Comparison of ENCODE assay signal across 11 cellular contexts in genomic region chr13:100610399-100611347, GRCh38. TPM values are rescaled to one million over a fixed set of nuclear protein-coding genes. Genes with fewer than 3 reads are reported as not detected.
DNase-seq lines count a peak whose midpoint lies in the region; ATAC-seq and TF ChIP-seq lines count a peak whose summit lies in the region.
"Had no signal": no experiment of that assay in that cellular context is flagged by ENCODE, and none has a peak within 500 bp of the region (broad histone marks: within the 10 kb centered on the region; RNA-seq: fewer than 3 reads in every experiment).

No MANE protein-coding gene starts in this region.

- no peak for ATAC-seq in activated CD8-positive, alpha-beta memory T cell treated with anti-CD3 and anti-CD28 coated beads, Interleukin-2, amount 10 ng/mL, durations not matched to agents 7 days and 5 days
- ATAC-seq in HG03066 (IDR thresholded peaks at IDR 0.05; ENCODE audit: low read depth, unreplicated experiment) (peak; percentile 19), foreskin keratinocyte (no peak), HG03565 (IDR thresholded peaks at IDR 0.05; ENCODE audit: unreplicated experiment) (no peak)

- TF ChIP-seq CTCF in foreskin keratinocyte (conservative IDR thresholded peaks at IDR 0.05) = no peak

- H3K9me3 Mint-ChIP-seq in activated CD8-positive, alpha-beta memory T cell treated with anti-CD3 and anti-CD28 coated beads, Interleukin-2, amount 10 ng/mL, durations not matched to agents 7 days and 5 days (ENCODE audit: low read depth) = no peaks in the 10 kb centered on the region

- CTCF ChIA-PET in activated CD8-positive, alpha-beta memory T cell treated with anti-CD3 and anti-CD28 coated beads, Interleukin-2, amount 10 ng/mL, durations not matched to agents 7 days and 5 days (lab: Charles Lee) = interaction anchor here (1.0 to 1.3 kb wide), 3 partner anchors 11 to 22 kb away, joined by 3 to 5 read pairs (median 3); partner anchors contain the start of gene GGACT

- no peaks in the 10 kb centered on the region for H3K27me3 Mint-ChIP-seq in activated CD8-positive, alpha-beta memory T cell treated with anti-CD3 and anti-CD28 coated beads, Interleukin-2, amount 10 ng/mL, durations not matched to agents 7 days and 5 days

- no peaks in the 10 kb centered on the region for H3K27me3 ChIP-seq in foreskin keratinocyte

- peaks cover 44% of the 10 kb centered on the region for H3K4me1 Mint-ChIP-seq in activated CD8-positive, alpha-beta memory T cell treated with anti-CD3 and anti-CD28 coated beads, Interleukin-2, amount 10 ng/mL, durations not matched to agents 7 days and 5 days

- H3K4me1 ChIP-seq in foreskin keratinocyte = peaks cover 12% of the 10 kb centered on the region

- no peak overlapping the region for H3K27ac ChIP-seq in foreskin keratinocyte

- no peak overlapping the region for H3K4me3 Mint-ChIP-seq in activated CD8-positive, alpha-beta memory T cell treated with anti-CD3 and anti-CD28 coated beads, Interleukin-2, amount 10 ng/mL, durations not matched to agents 7 days and 5 days

- no peak for DNase-seq in activated CD8-positive, alpha-beta memory T cell treated with anti-CD3 and anti-CD28 coated beads, Interleukin-2, amount 10 ng/mL, durations not matched to agents 7 days and 5 days
- DNase-seq in activated CD8-positive, alpha-beta memory T cell treated with anti-CD3 and anti-CD28 coated beads, Interleukin-2, amount 50 U/mL, for 4 hours = no peak
- peak; percentile 8 for DNase-seq in SKM-1 (lab: John Stamatoyannopoulos, UW; ENCODE audit: unreplicated experiment)
- DNase-seq in NCI-H128 (lab: John Stamatoyannopoulos, UW; ENCODE audit: unreplicated experiment) = no peak
- no peak for DNase-seq in epidermal melanocyte (ENCODE audit: insufficient read length, low spot score)
- no peak for DNase-seq in foreskin keratinocyte
- DNase-seq: MM.1S; SHP77 treated with DMSO at 0.1 percent for 48 hours; stimulated activated CD8-positive, alpha-beta memory T cell treated with anti-CD3 and anti-CD28 coated beads, Interleukin-4, amount 100 ng/mL, for 48 hours had no signal

- peak overlapping the region; percentile 18 for H3K27ac Mint-ChIP-seq in activated CD8-positive, alpha-beta memory T cell treated with anti-CD3 and anti-CD28 coated beads, Interleukin-2, amount 10 ng/mL, durations not matched to agents 7 days and 5 days

- peaks cover 40% of the 10 kb centered on the region for H3K36me3 Mint-ChIP-seq in activated CD8-positive, alpha-beta memory T cell treated with anti-CD3 and anti-CD28 coated beads, Interleukin-2, amount 10 ng/mL, durations not matched to agents 7 days and 5 days

RNA-seq across cellular contexts. Expression of gene GGACT, which starts 22.1 kb away (rescaled TPM):
- total RNA-seq in activated CD8-positive, alpha-beta memory T cell treated with anti-CD3 and anti-CD28 coated beads, Interleukin-2, amount 10 ng/mL, durations not matched to agents 7 days and 5 days = 1 to 10 TPM; 5.0 to 5.3 TPM
- 7.3 and 9.3 TPM in 2 replicates for total RNA-seq in foreskin keratinocyte
- 6.4 and 8.4 TPM in 2 replicates for polyA plus RNA-seq in foreskin keratinocyte
